Comparison of ENCODE assay signal across 25 cellular contexts in the genomic region with DNA sequence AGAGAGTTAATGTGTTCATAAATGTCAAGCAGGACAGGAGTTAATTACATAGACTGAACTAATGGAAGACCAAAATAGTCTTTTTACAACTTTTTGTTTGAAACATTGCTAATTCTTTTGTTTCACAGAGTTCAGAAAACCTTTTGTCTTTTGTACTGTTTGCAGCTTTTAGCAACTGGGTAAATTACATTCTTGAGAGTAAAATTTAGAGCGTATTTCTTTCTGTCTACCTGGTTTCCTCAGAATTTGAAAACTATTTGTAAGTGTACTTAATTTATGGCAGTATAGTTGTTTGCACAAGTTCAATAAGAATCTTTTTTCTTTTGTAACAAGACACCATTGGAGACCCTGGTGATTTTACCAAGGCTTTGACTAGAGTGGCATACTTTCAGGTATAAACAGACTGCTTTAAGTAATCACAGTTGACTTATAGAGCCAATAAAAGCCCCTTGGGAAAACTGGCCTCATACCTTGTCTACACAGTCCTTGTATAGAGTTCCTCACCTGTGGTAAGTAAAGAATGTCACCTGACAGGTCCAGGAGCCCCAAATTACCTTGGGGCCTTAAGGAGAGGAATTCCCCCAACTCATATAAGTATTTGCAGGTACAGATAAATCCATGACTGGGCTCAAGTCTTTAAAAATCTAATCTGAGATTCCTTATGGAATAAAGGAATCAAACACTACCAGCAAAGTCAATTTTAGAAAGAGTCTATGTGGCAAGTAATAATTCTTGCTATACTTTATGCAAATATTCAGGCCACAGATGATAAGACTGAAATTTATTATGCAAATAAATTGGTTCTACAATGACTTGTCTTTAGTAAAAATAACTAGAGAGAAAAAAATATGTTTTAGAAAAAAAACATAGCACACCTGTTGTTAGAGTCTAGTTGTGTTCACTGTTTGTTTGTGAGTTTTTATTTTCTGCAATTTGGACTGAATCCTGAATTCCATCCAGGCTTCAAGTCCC. TPM values are rescaled to one million over a fixed set of nuclear protein-coding genes. Genes with fewer than 3 reads are reported as not detected.
DNase-seq lines count a peak whose midpoint lies in the region; ATAC-seq and TF ChIP-seq lines count a peak whose summit lies in the region.
"Had no signal": no experiment of that assay in that cellular context is flagged by ENCODE, and none has a peak within 500 bp of the region (broad histone marks: within the 10 kb centered on the region; RNA-seq: fewer than 3 reads in every experiment).

No MANE protein-coding gene starts in this region.

- intact Hi-C loops in thyroid gland (cut with DNase I) = no loop called here

- H3K27me3 ChIP-seq in thyroid gland = no peaks in the 10 kb centered on the region
- H3K27me3 ChIP-seq: spleen had no signal

- H3K9me3 Mint-ChIP-seq in type B pancreatic cell = peaks cover 4% of the 10 kb centered on the region
- H3K9me3 Mint-ChIP-seq: effector memory CD8-positive, alpha-beta T cell had no signal

- H3K4me3 ChIP-seq in epithelial cell of esophagus (ENCODE audit: low read length) (no peak overlapping the region), thyroid gland (replicated peaks in 1 of 3) (no peak overlapping the region)
- H3K4me3 ChIP-seq: spleen had no signal

- TF ChIP-seq CTCF in epithelial cell of esophagus (IDR thresholded peaks at IDR 0.05; ENCODE audit: insufficient read depth, low read depth, low read length, missing control alignments) (no peak), type B pancreatic cell (conservative IDR thresholded peaks at IDR 0.05) (no peak), thyroid gland (IDR thresholded peaks at IDR 0.05) (no peak)

- no peaks in the 10 kb centered on the region for H3K4me1 ChIP-seq in thyroid gland

- no peak overlapping the region for H3K4me3 Mint-ChIP-seq in type B pancreatic cell
- H3K4me3 Mint-ChIP-seq: activated naive CD8-positive, alpha-beta T cell treated with anti-CD3 and anti-CD28 coated beads, Interleukin-2, amount 10 ng/mL, durations not matched to agents 7 days and 5 days; effector memory CD8-positive, alpha-beta T cell; naive thymus-derived CD8-positive, alpha-beta T cell had no signal

- H3K4me1 Mint-ChIP-seq in type B pancreatic cell (ENCODE audit: unreplicated experiment) = no peaks in the 10 kb centered on the region

- WGBS in thyroid gland, 2 donors = 96 to 98% methylated on average over 1 of the region's 1 CpG

- peak; percentile 59 for ATAC-seq in GM19035 (IDR thresholded peaks at IDR 0.05; ENCODE audit: unreplicated experiment)
- peak; percentile 42 for ATAC-seq in HG02571 (IDR thresholded peaks at IDR 0.05; ENCODE audit: unreplicated experiment)
- peak; percentile 42 for ATAC-seq in HG03135 (IDR thresholded peaks at IDR 0.05; ENCODE audit: unreplicated experiment)
- no peak for ATAC-seq in HG03565 (IDR thresholded peaks at IDR 0.05; ENCODE audit: unreplicated experiment)
- ATAC-seq: effector memory CD8-positive, alpha-beta T cell; HCT116; naive thymus-derived CD8-positive, alpha-beta T cell had no signal

- H3K9me3 ChIP-seq in thyroid gland = no peaks in the 10 kb centered on the region

- H3K27ac Mint-ChIP-seq in type B pancreatic cell = no peak overlapping the region
- H3K27ac Mint-ChIP-seq: activated naive CD8-positive, alpha-beta T cell treated with anti-CD3 and anti-CD28 coated beads, Interleukin-2, amount 10 ng/mL, durations not matched to agents 7 days and 5 days; activated T-helper 2 cell treated with anti-CD3 and anti-CD28 coated beads, Interferon-gamma antibody, Interleukin-2, Interleukin-4, amounts not matched to agents 10 μg/mL and 5 μg/mL and 100 μg/mL, durations not matched to agents 14 hours and 24 hours and 36 hours; effector memory CD8-positive, alpha-beta T cell; naive thymus-derived CD8-positive, alpha-beta T cell had no signal

- no peak overlapping the region for H3K27ac ChIP-seq in thyroid gland

- no peaks in the 10 kb centered on the region for H3K27me3 Mint-ChIP-seq in type B pancreatic cell
- H3K27me3 Mint-ChIP-seq: naive thymus-derived CD8-positive, alpha-beta T cell had no signal

- TF ChIP-seq POLR2A in thyroid gland (IDR thresholded peaks at IDR 0.05) = no peak

- H3K36me3 ChIP-seq in thyroid gland = no peaks in the 10 kb centered on the region
- H3K36me3 ChIP-seq: spleen had no signal

- DNase-seq in epithelial cell of esophagus (ENCODE audit: low read depth) (peak; percentile 25), COR-L47 (lab: John Stamatoyannopoulos, UW) (no peak), type B pancreatic cell (ENCODE audit: extremely low spot score, unreplicated experiment) (no peak), thyroid gland (no peak)
- DNase-seq: activated CD4-positive, alpha-beta T cell treated with anti-CD3 and anti-CD28 coated beads for 1 hour; activated naive CD8-positive, alpha-beta T cell treated with anti-CD3 and anti-CD28 coated beads, Interleukin-2, amount 10 ng/mL, durations not matched to agents 7 days and 5 days; effector memory CD8-positive, alpha-beta T cell; IMR-90; mesenchymal stem cell; naive thymus-derived CD8-positive, alpha-beta T cell; NCI-H69; Right ventricle myocardium superior; spleen; stimulated activated CD4-positive, alpha-beta T cell treated with anti-CD3 and anti-CD28 coated beads, Interleukin-4, amount 100 ng/mL, for 4 hours; SW 1271 had no signal

- H3K36me3 Mint-ChIP-seq in type B pancreatic cell = no peaks in the 10 kb centered on the region

RNA-seq across cellular contexts. Expression of a gene that starts 23.6 kb away (rescaled TPM):
- 85.8 and 173 TPM in 2 replicates for total RNA-seq in type B pancreatic cell (ENCODE audit: low replicate concordance)
- total RNA-seq in thyroid gland = 100 to 1,000 TPM in 2 of 4 donors, 10 to 100 TPM in 2; 86.1 to 143 (median 103) TPM

RNA-seq across cellular contexts. Expression of a gene that starts 50.8 kb away (rescaled TPM):
- total RNA-seq in type B pancreatic cell (ENCODE audit: low replicate concordance) (0.57 TPM in 1 of 2 replicates, not detected in the other), thyroid gland (not detected)
- total RNA-seq: activated naive CD8-positive, alpha-beta T cell treated with anti-CD3 and anti-CD28 coated beads, Interleukin-2, amount 10 ng/mL, durations not matched to agents 7 days and 5 days; activated T-helper 2 cell treated with anti-CD3 and anti-CD28 coated beads, Interferon-gamma antibody, Interleukin-2, Interleukin-4, amounts not matched to agents 10 μg/mL and 5 μg/mL and 100 μg/mL, durations not matched to agents 14 hours and 24 hours and 36 hours; Daoy; glomerular endothelial cell; IMR-90; naive thymus-derived CD8-positive, alpha-beta T cell; osteoblast; Right ventricle myocardium superior; urinary bladder had no signal
